ENCODE assay signal across 19 cellular contexts in genomic region chr9:92711146-92711545, GRCh38. TPM values are rescaled to one million over a fixed set of nuclear protein-coding genes. Genes with fewer than 3 reads are reported as not detected.
DNase-seq lines count a peak whose midpoint lies in the region; ATAC-seq and TF ChIP-seq lines count a peak whose summit lies in the region.
"Had no signal": no experiment of that assay in that cellular context is flagged by ENCODE, and none has a peak within 500 bp of the region (broad histone marks: within the 10 kb centered on the region; RNA-seq: fewer than 3 reads in every experiment).

No MANE protein-coding gene starts in this region.

- CTCF ChIA-PET in activated CD8-positive, alpha-beta T cell treated with anti-CD3 and anti-CD28 coated beads for 36 hours (lab: Charles Lee), result no interaction called here

- H3K27me3 Mint-ChIP-seq in activated naive CD8-positive, alpha-beta T cell treated with anti-CD3 and anti-CD28 coated beads for 36 hours, result no peaks in the 10 kb centered on the region
- no peaks in the 10 kb centered on the region for H3K27me3 Mint-ChIP-seq in activated naive CD8-positive, alpha-beta T cell treated with anti-CD3 and anti-CD28 coated beads, Interleukin-2, amount 50 U/mL, for 24 hours
- no peaks in the 10 kb centered on the region for H3K27me3 Mint-ChIP-seq in activated CD8-positive, alpha-beta T cell treated with anti-CD3 and anti-CD28 coated beads for 36 hours
- H3K27me3 Mint-ChIP-seq in stimulated activated naive B cell treated with anti-CD40 and anti-IgM and Interleukin-4, amounts not matched to agents 10 μg/mL and 1 μg/mL and 100 μg/mL, for 72 hours, result no peaks in the 10 kb centered on the region
- H3K27me3 Mint-ChIP-seq: stimulated activated naive CD8-positive, alpha-beta T cell treated with anti-CD3 and anti-CD28 coated beads, Interleukin-15, Interleukin-2, amounts not matched to agents 100 ng/mL and 50 ng/mL, for 24 hours had no signal

- peaks cover 22% of the 10 kb centered on the region for H3K4me1 Mint-ChIP-seq in activated naive CD8-positive, alpha-beta T cell treated with anti-CD3 and anti-CD28 coated beads for 36 hours
- peaks cover 27% of the 10 kb centered on the region for H3K4me1 Mint-ChIP-seq in activated naive CD8-positive, alpha-beta T cell treated with anti-CD3 and anti-CD28 coated beads, Interleukin-2, amount 50 U/mL, for 24 hours
- H3K4me1 Mint-ChIP-seq in activated CD8-positive, alpha-beta T cell treated with anti-CD3 and anti-CD28 coated beads for 36 hours (ENCODE audit: low read depth), result peaks cover 30% of the 10 kb centered on the region
- H3K4me1 Mint-ChIP-seq in stimulated activated naive B cell treated with anti-CD40 and anti-IgM and Interleukin-4, amounts not matched to agents 10 μg/mL and 1 μg/mL and 100 μg/mL, for 72 hours, result peaks cover 21 to 38% of the 10 kb centered on the region in 2 donors

- peaks cover 18% of the 10 kb centered on the region for H3K4me1 ChIP-seq in Karpas-422 (ENCODE audit: low read length)
- H3K4me1 ChIP-seq: upper lobe of right lung had no signal

- H3K36me3 ChIP-seq in Karpas-422 (ENCODE audit: insufficient read depth, low read length), result peaks cover 15% of the 10 kb centered on the region

- H3K9me3 ChIP-seq in Karpas-422 (ENCODE audit: low read length), result no peaks in the 10 kb centered on the region
- H3K9me3 ChIP-seq: heart left ventricle, SK-N-SH, upper lobe of right lung had no signal

- H3K4me3 Mint-ChIP-seq in activated naive CD8-positive, alpha-beta T cell treated with anti-CD3 and anti-CD28 coated beads for 36 hours, result no peak overlapping the region
- H3K4me3 Mint-ChIP-seq in activated naive CD8-positive, alpha-beta T cell treated with anti-CD3 and anti-CD28 coated beads, Interleukin-2, amount 50 U/mL, for 24 hours, result no peak overlapping the region
- no peak overlapping the region for H3K4me3 Mint-ChIP-seq in activated CD8-positive, alpha-beta T cell treated with anti-CD3 and anti-CD28 coated beads for 36 hours
- no peak overlapping the region for H3K4me3 Mint-ChIP-seq in stimulated activated naive B cell treated with anti-CD40 and anti-IgM and Interleukin-4, amounts not matched to agents 10 μg/mL and 1 μg/mL and 100 μg/mL, for 72 hours
- H3K4me3 Mint-ChIP-seq: stimulated activated naive CD8-positive, alpha-beta T cell treated with anti-CD3 and anti-CD28 coated beads, Interleukin-15, Interleukin-2, amounts not matched to agents 100 ng/mL and 50 ng/mL, for 24 hours had no signal

- no peak overlapping the region for H3K9ac ChIP-seq in Karpas-422 (ENCODE audit: low read length)
- H3K9ac ChIP-seq: SK-N-SH had no signal

- no peaks in the 10 kb centered on the region for H3K9me2 ChIP-seq in Karpas-422 (replicated peaks; ENCODE audit: insufficient read depth, low read length)
- H3K9me2 ChIP-seq: SK-N-SH had no signal

- H3K4me2 ChIP-seq in Karpas-422 (ENCODE audit: low read depth, low read length, poor library complexity, severe bottlenecking), result no peak overlapping the region
- H3K4me2 ChIP-seq: SK-N-SH had no signal

- intact Hi-C loops in activated CD8-positive, alpha-beta T cell treated with anti-CD3 and anti-CD28 coated beads for 36 hours (cut with micrococcal nuclease), result no loop called here

- no peaks in the 10 kb centered on the region for H3K9me3 Mint-ChIP-seq in activated naive CD8-positive, alpha-beta T cell treated with anti-CD3 and anti-CD28 coated beads for 36 hours
- H3K9me3 Mint-ChIP-seq in activated naive CD8-positive, alpha-beta T cell treated with anti-CD3 and anti-CD28 coated beads, Interleukin-2, amount 50 U/mL, for 24 hours, result no peaks in the 10 kb centered on the region
- no peaks in the 10 kb centered on the region for H3K9me3 Mint-ChIP-seq in activated CD8-positive, alpha-beta T cell treated with anti-CD3 and anti-CD28 coated beads for 36 hours
- no peaks in the 10 kb centered on the region for H3K9me3 Mint-ChIP-seq in stimulated activated naive B cell treated with anti-CD40 and anti-IgM and Interleukin-4, amounts not matched to agents 10 μg/mL and 1 μg/mL and 100 μg/mL, for 72 hours
- H3K9me3 Mint-ChIP-seq: stimulated activated naive CD8-positive, alpha-beta T cell treated with anti-CD3 and anti-CD28 coated beads, Interleukin-15, Interleukin-2, amounts not matched to agents 100 ng/mL and 50 ng/mL, for 24 hours had no signal

- H3K27ac Mint-ChIP-seq in activated naive CD8-positive, alpha-beta T cell treated with anti-CD3 and anti-CD28 coated beads for 36 hours, result peak overlapping the region; percentile 10
- no peak overlapping the region for H3K27ac Mint-ChIP-seq in activated naive CD8-positive, alpha-beta T cell treated with anti-CD3 and anti-CD28 coated beads, Interleukin-2, amount 50 U/mL, for 24 hours
- peak overlapping the region; percentile 66 for H3K27ac Mint-ChIP-seq in activated CD8-positive, alpha-beta T cell treated with anti-CD3 and anti-CD28 coated beads for 36 hours
- H3K27ac Mint-ChIP-seq in stimulated activated naive B cell treated with anti-CD40 and anti-IgM and Interleukin-4, amounts not matched to agents 10 μg/mL and 1 μg/mL and 100 μg/mL, for 72 hours, result peak overlapping the region; percentile 81

- DNase-seq in activated naive CD8-positive, alpha-beta T cell treated with anti-CD3 and anti-CD28 coated beads for 36 hours, result no peak
- no peak for DNase-seq in activated naive CD8-positive, alpha-beta T cell treated with anti-CD3 and anti-CD28 coated beads, Interleukin-2, amount 50 U/mL, for 24 hours
- no peak for DNase-seq in activated CD8-positive, alpha-beta T cell treated with anti-CD3 and anti-CD28 coated beads for 36 hours
- peak; percentile 69 for DNase-seq in foreskin melanocyte
- no peak for DNase-seq in stimulated activated naive B cell treated with anti-CD40 and anti-IgM and Interleukin-4, amounts not matched to agents 10 μg/mL and 1 μg/mL and 100 μg/mL, for 72 hours
- no peak for DNase-seq in Karpas-422
- no peak for DNase-seq in mucosa of gallbladder (ENCODE audit: low spot score)
- DNase-seq in DMS 273 (lab: John Stamatoyannopoulos, UW; ENCODE audit: unreplicated experiment), result no peak
- DNase-seq: amygdala; effector CD4-positive, alpha-beta T cell; EL; heart left ventricle; NCI-H1694; NCI-H774; retina; SK-N-SH; stimulated activated CD4-positive, alpha-beta T cell treated with anti-CD3 and anti-CD28 coated beads, Interleukin-15, amount 100 ng/mL, for 24 hours; upper lobe of right lung had no signal

- H4K20me1 ChIP-seq in Karpas-422 (ENCODE audit: insufficient read depth, low read depth, low read length), result no peaks in the 10 kb centered on the region

- peaks cover 12% of the 10 kb centered on the region for H3K36me3 Mint-ChIP-seq in activated naive CD8-positive, alpha-beta T cell treated with anti-CD3 and anti-CD28 coated beads for 36 hours
- peaks cover 21% of the 10 kb centered on the region for H3K36me3 Mint-ChIP-seq in activated naive CD8-positive, alpha-beta T cell treated with anti-CD3 and anti-CD28 coated beads, Interleukin-2, amount 50 U/mL, for 24 hours (ENCODE audit: low read depth)
- H3K36me3 Mint-ChIP-seq in activated CD8-positive, alpha-beta T cell treated with anti-CD3 and anti-CD28 coated beads for 36 hours (ENCODE audit: low read depth), result peaks cover 22% of the 10 kb centered on the region
- peaks cover 21 to 72% of the 10 kb centered on the region in 2 donors for H3K36me3 Mint-ChIP-seq in stimulated activated naive B cell treated with anti-CD40 and anti-IgM and Interleukin-4, amounts not matched to agents 10 μg/mL and 1 μg/mL and 100 μg/mL, for 72 hours

- H3K79me2 ChIP-seq in Karpas-422 (ENCODE audit: low read length), result peaks cover 28% of the 10 kb centered on the region

- H3K27ac ChIP-seq in Karpas-422 (ENCODE audit: low read length), result no peak overlapping the region
- H3K27ac ChIP-seq: upper lobe of right lung had no signal

- TF ChIP-seq CTCF in activated CD8-positive, alpha-beta T cell treated with anti-CD3 and anti-CD28 coated beads for 36 hours (IDR thresholded peaks at IDR 0.05), result no peak

- no peak overlapping the region for H2AFZ ChIP-seq in Karpas-422 (ENCODE audit: low read length)

- no peaks in the 10 kb centered on the region for H3K27me3 ChIP-seq in Karpas-422 (ENCODE audit: low read length)
- H3K27me3 ChIP-seq: heart left ventricle, upper lobe of right lung had no signal

- POLR2A ChIA-PET in activated CD8-positive, alpha-beta T cell treated with anti-CD3 and anti-CD28 coated beads for 36 hours (lab: Charles Lee), result no interaction called here

- no peak for ATAC-seq in activated naive CD8-positive, alpha-beta T cell treated with anti-CD3 and anti-CD28 coated beads, Interleukin-2, amount 50 U/mL, for 24 hours
- ATAC-seq in activated CD8-positive, alpha-beta T cell treated with anti-CD3 and anti-CD28 coated beads for 36 hours, result no peak
- ATAC-seq in stimulated activated naive B cell treated with anti-CD40 and anti-IgM and Interleukin-4, amounts not matched to agents 10 μg/mL and 1 μg/mL and 100 μg/mL, for 72 hours (replicated peaks), result no peak
- ATAC-seq: heart left ventricle, upper lobe of right lung had no signal

- no peak overlapping the region for H3K4me3 ChIP-seq in Karpas-422 (ENCODE audit: low read length)
- H3K4me3 ChIP-seq: heart left ventricle, upper lobe of right lung had no signal

RNA-seq across cellular contexts. Expression of gene IPPK, which starts 41.2 kb away (rescaled TPM):
- 10 to 100 TPM; 13.0 to 13.9 TPM for total RNA-seq in activated naive CD8-positive, alpha-beta T cell treated with anti-CD3 and anti-CD28 coated beads for 36 hours
- 10 to 100 TPM; 12.5 to 15.8 TPM for total RNA-seq in activated CD8-positive, alpha-beta T cell treated with anti-CD3 and anti-CD28 coated beads for 36 hours
- 10.5 and 18.3 TPM in 2 replicates for total RNA-seq in Karpas-422 (2014; rRNA removed; shearing (Covaris generic); ENCODE audit: low replicate concordance)
- total RNA-seq in mucosa of gallbladder, result 7.3 TPM

RNA-seq across cellular contexts. Expression of gene BICD2, which starts 53.5 kb away (rescaled TPM):
- total RNA-seq in activated naive CD8-positive, alpha-beta T cell treated with anti-CD3 and anti-CD28 coated beads for 36 hours, result 10 to 100 TPM; 19.2 to 20.5 TPM
- total RNA-seq in activated CD8-positive, alpha-beta T cell treated with anti-CD3 and anti-CD28 coated beads for 36 hours, result 10 to 100 TPM; 14.2 to 16.8 TPM
- 25.6 and 35.4 TPM in 2 replicates for total RNA-seq in Karpas-422 (2014; rRNA removed; shearing (Covaris generic); ENCODE audit: low replicate concordance)
- 26.9 TPM for total RNA-seq in mucosa of gallbladder
